ENCODE assay signal across 9 cellular contexts in genomic region chr17:68259586-68259985, GRCh38. TPM values are rescaled to one million over a fixed set of nuclear protein-coding genes. Genes with fewer than 3 reads are reported as not detected.
DNase-seq lines count a peak whose midpoint lies in the region; ATAC-seq, FAIRE-seq and TF ChIP-seq lines count a peak whose summit lies in the region.
"Not testable (repeated sequence)": the region's sequence is repeated elsewhere in the genome, so short reads cannot be mapped to it uniquely, and the experiment has no call there.
"Had no signal": no experiment of that assay in that cellular context is flagged by ENCODE, and none has a peak within 500 bp of the region (broad histone marks: within the 10 kb centered on the region; RNA-seq: fewer than 3 reads in every experiment).

No MANE protein-coding gene starts in this region.

- not testable (repeated sequence) for H3K4me1 ChIP-seq in A549, SJCRH30
- H3K4me1 ChIP-seq in effector memory CD4-positive, alpha-beta T cell (ENCODE audit: control insufficient read depth, insufficient read depth, low read length, poor library complexity, severe bottlenecking): peaks cover 47% of the 10 kb centered on the region
- H3K4me1 ChIP-seq in spleen: peaks cover 24 to 80% (median 54%) of the 10 kb centered on the region in 6 donors

- 74% methylated on average over 4 of the region's 4 CpGs for WGBS in A549 (ENCODE audit: missing lambda C conversion rate)
- 29 to 63% (median 56%) methylated on average over 3 to 4 of the region's 4 CpGs for WGBS in spleen, 5 donors

- H3K27me3 ChIP-seq in MG63; SJCRH30; effector memory CD4-positive, alpha-beta T cell (replicated peaks; ENCODE audit: control insufficient read depth, insufficient read depth, low read length, poor library complexity, severe bottlenecking); spleen (replicated peaks in 1 of 7): not testable (repeated sequence)

- POLR2A ChIA-PET in A549 (lab: Yijun Ruan, JAX): not testable (repeated sequence)

- not testable (repeated sequence) for H3K27ac ChIP-seq in A549
- peak overlapping the region; percentile 27; the same call in 1 of the 2 replicates for H3K27ac ChIP-seq in SJCRH30
- H3K27ac ChIP-seq in effector memory CD4-positive, alpha-beta T cell (ENCODE audit: insufficient read depth, low read length, poor library complexity, severe bottlenecking): peak overlapping the region; percentile 91
- peak overlapping the region in 7 of 8 donors; percentile 73 to 85 (median 81) for H3K27ac ChIP-seq in spleen

- CTCF ChIA-PET in A549 (lab: Yijun Ruan, JAX): interaction anchor here (1.2 to 6.5 kb wide), 5 partner anchors 11 to 204 kb away, joined by 3 to 89 read pairs (median 4); partner anchors contain the start of gene AMZ2

- peaks cover 16% of the 10 kb centered on the region for H3K36me3 ChIP-seq in MG63
- H3K36me3 ChIP-seq in SJCRH30; effector memory CD4-positive, alpha-beta T cell (ENCODE audit: control insufficient read depth, insufficient read depth, low read length): not testable (repeated sequence)
- peaks cover 0 to 29% (median 3%) of the 10 kb centered on the region in 6 donors for H3K36me3 ChIP-seq in spleen

- not testable (repeated sequence) for H3K4me3 ChIP-seq in A549; effector memory CD4-positive, alpha-beta T cell (ENCODE audit: insufficient read depth, low read depth, low read length, poor library complexity, severe bottlenecking)
- H3K4me3 ChIP-seq in MG63 (peak overlapping the region; percentile 26), SJCRH30 (peak overlapping the region; percentile 40), spleen (peak overlapping the region in 1 of 8 donors; percentile 36)

- TF ChIP-seq CTCF in A549 (IDR thresholded peaks at IDR 0.05); spleen (IDR thresholded peaks at IDR 0.05 in 8 of 11, conservative IDR thresholded peaks at IDR 0.05 in 3 of 11): not testable (repeated sequence)

- H3K4me3 Mint-ChIP-seq in activated T-helper 2 cell treated with anti-CD3 and anti-CD28 coated beads, Interferon-gamma antibody, Interleukin-2, Interleukin-4, amounts not matched to agents 10 μg/mL and 5 μg/mL and 100 μg/mL, durations not matched to agents 14 hours and 24 hours and 36 hours (ENCODE audit: low read depth): peak overlapping the region; percentile 77
- H3K4me3 Mint-ChIP-seq in memory B cell: not testable (repeated sequence)

- H3K27ac Mint-ChIP-seq in activated T-helper 2 cell treated with anti-CD3 and anti-CD28 coated beads, Interferon-gamma antibody, Interleukin-2, Interleukin-4, amounts not matched to agents 10 μg/mL and 5 μg/mL and 100 μg/mL, durations not matched to agents 14 hours and 24 hours and 36 hours: peak overlapping the region; percentile 93
- peak overlapping the region; percentile 91 for H3K27ac Mint-ChIP-seq in memory B cell

- not testable (repeated sequence) for H3K9me3 ChIP-seq in A549; MG63; SJCRH30 (replicated peaks); effector memory CD4-positive, alpha-beta T cell (ENCODE audit: control insufficient read depth, low read length); spleen

- H3K4me1 Mint-ChIP-seq in activated T-helper 2 cell treated with anti-CD3 and anti-CD28 coated beads, Interferon-gamma antibody, Interleukin-2, Interleukin-4, amounts not matched to agents 10 μg/mL and 5 μg/mL and 100 μg/mL, durations not matched to agents 14 hours and 24 hours and 36 hours (ENCODE audit: low read depth): peaks cover 73% of the 10 kb centered on the region
- H3K4me1 Mint-ChIP-seq in memory B cell: peaks cover 39% of the 10 kb centered on the region

- not testable (repeated sequence) for TF ChIP-seq EP300 in A549 (IDR thresholded peaks at IDR 0.05)

- not testable (repeated sequence) for H3K9me3 Mint-ChIP-seq in activated T-helper 2 cell treated with anti-CD3 and anti-CD28 coated beads, Interferon-gamma antibody, Interleukin-2, Interleukin-4, amounts not matched to agents 10 μg/mL and 5 μg/mL and 100 μg/mL, durations not matched to agents 14 hours and 24 hours and 36 hours; memory B cell

- H3K27me3 Mint-ChIP-seq in activated T-helper 2 cell treated with anti-CD3 and anti-CD28 coated beads, Interferon-gamma antibody, Interleukin-2, Interleukin-4, amounts not matched to agents 10 μg/mL and 5 μg/mL and 100 μg/mL, durations not matched to agents 14 hours and 24 hours and 36 hours (ENCODE audit: low read depth); memory B cell: not testable (repeated sequence)

- TF ChIP-seq POLR2A in A549 (IDR thresholded peaks at IDR 0.05; ENCODE audit: low read length); GM12892 (IDR thresholded peaks at IDR 0.05; ENCODE audit: low read depth, low read length); spleen (IDR thresholded peaks at IDR 0.05): not testable (repeated sequence)

- intact Hi-C loops in activated T-helper 2 cell treated with anti-CD3 and anti-CD28 coated beads, Interferon-gamma antibody, Interleukin-2, Interleukin-4, amounts not matched to agents 10 μg/mL and 5 μg/mL and 100 μg/mL, durations not matched to agents 14 hours and 24 hours and 36 hours (cut with micrococcal nuclease): loop anchor here (2.0 kb wide), 1 partner anchor 21 kb away; no protein-coding TSS in a partner anchor
- intact Hi-C loops in spleen (cut with DNase I; ENCODE audit: low total_unique reads): not testable (repeated sequence)

- H3K4me2 ChIP-seq in A549: not testable (repeated sequence)

- peak; percentile 54 for FAIRE-seq in A549 (lab: Jason Lieb, UNC)
- peak; percentile 86 for FAIRE-seq in GM12892 (lab: Jason Lieb, UNC)

- DNase-seq in A549 (ENCODE audit: low read depth in 1 of 2, low spot score in 1 of 2); GM12892 (ENCODE audit: insufficient read length); MG63; activated T-helper 2 cell treated with anti-CD3 and anti-CD28 coated beads, Interferon-gamma antibody, Interleukin-2, Interleukin-4, amounts not matched to agents 10 μg/mL and 5 μg/mL and 100 μg/mL, durations not matched to agents 14 hours and 24 hours and 36 hours (ENCODE audit: low spot score); effector memory CD4-positive, alpha-beta T cell; memory B cell (ENCODE audit: low spot score in 2 of 2); spleen: not testable (repeated sequence)
- peak in 1 of 2 experiments; percentile 17 for DNase-seq in SJCRH30

- not testable (repeated sequence) for TF ChIP-seq RAD21 in A549 (conservative IDR thresholded peaks at IDR 0.05 in 1 of 2, IDR thresholded peaks at IDR 0.05 in 1 of 2)

- not testable (repeated sequence) for ATAC-seq in A549; memory B cell (ENCODE audit: low read depth)

- H3K36me3 Mint-ChIP-seq in activated T-helper 2 cell treated with anti-CD3 and anti-CD28 coated beads, Interferon-gamma antibody, Interleukin-2, Interleukin-4, amounts not matched to agents 10 μg/mL and 5 μg/mL and 100 μg/mL, durations not matched to agents 14 hours and 24 hours and 36 hours (ENCODE audit: low read depth): peaks cover 39% of the 10 kb centered on the region
- H3K36me3 Mint-ChIP-seq in memory B cell: peaks cover 10% of the 10 kb centered on the region

RNA-seq across cellular contexts. Expression of gene AMZ2, which starts 11.7 kb away (rescaled TPM):
- polyA plus RNA-seq in A549 (2011; rRNA removed): 186 and 201 TPM in 2 replicates
- polyA plus RNA-seq in A549 (2012; cell fraction: cytosol; rRNA removed): 80.2 and 84.0 TPM in 2 replicates
- 34.3 and 46.9 TPM in 2 replicates for polyA plus RNA-seq in A549 (2012; cell fraction: nucleus; rRNA removed)
- 105 to 111 TPM (median 109 TPM) in 3 replicates for polyA plus RNA-seq in A549 (2017; fragmentation: RNase III; extraction: RNeasy Plus Mini Kit Qiagen cat#74134 plus additional on column Dnase treatment)
- 42.1 and 44.1 TPM in 2 replicates for polyA minus RNA-seq in A549 (2011; rRNA and poly(A)+ RNA removed)
- 118 TPM for polyA plus RNA-seq in GM12892 (2012; ENCODE audit: missing spikeins)
- total RNA-seq in MG63 (2014; rRNA removed; shearing (Covaris generic); ENCODE audit: low replicate concordance): 174 and 187 TPM in 2 replicates
- 102 and 105 TPM in 2 replicates for total RNA-seq in SJCRH30 (2014; rRNA removed; shearing (Covaris generic))
- 85.9 and 111 TPM in 2 replicates for total RNA-seq in activated T-helper 2 cell treated with anti-CD3 and anti-CD28 coated beads, Interferon-gamma antibody, Interleukin-2, Interleukin-4, amounts not matched to agents 10 μg/mL and 5 μg/mL and 100 μg/mL, durations not matched to agents 14 hours and 24 hours and 36 hours
- 10 to 100 TPM; 40.4 to 55.0 (median 49.2) TPM for total RNA-seq in spleen
- polyA plus RNA-seq in spleen: 10 to 100 TPM; 60.1 to 75.1 (median 64.4) TPM

RNA-seq across cellular contexts. Expression of gene SLC16A6, which starts 31.3 kb away (rescaled TPM):
- polyA plus RNA-seq in A549 (2011; rRNA removed): 0.28 and 0.52 TPM in 2 replicates
- polyA plus RNA-seq in A549 (2012; cell fraction: cytosol; rRNA removed): 0.17 and 0.19 TPM in 2 replicates
- polyA plus RNA-seq in A549 (2012; cell fraction: nucleus; rRNA removed): 0.10 and 0.15 TPM in 2 replicates
- 0.08 to 0.33 TPM (median 0.17 TPM) in 3 replicates for polyA plus RNA-seq in A549 (2017; fragmentation: RNase III; extraction: RNeasy Plus Mini Kit Qiagen cat#74134 plus additional on column Dnase treatment)
- polyA minus RNA-seq in A549 (2011; rRNA and poly(A)+ RNA removed): 0.39 and 0.50 TPM in 2 replicates
- polyA plus RNA-seq in GM12892 (2012; ENCODE audit: missing spikeins): 2.7 TPM
- total RNA-seq in MG63 (2014; rRNA removed; shearing (Covaris generic); ENCODE audit: low replicate concordance): 0.79 and 1.9 TPM in 2 replicates
- total RNA-seq in SJCRH30 (2014; rRNA removed; shearing (Covaris generic)): 0.18 and 0.30 TPM in 2 replicates
- total RNA-seq in activated T-helper 2 cell treated with anti-CD3 and anti-CD28 coated beads, Interferon-gamma antibody, Interleukin-2, Interleukin-4, amounts not matched to agents 10 μg/mL and 5 μg/mL and 100 μg/mL, durations not matched to agents 14 hours and 24 hours and 36 hours: 3.1 and 3.4 TPM in 2 replicates
- total RNA-seq in spleen: 1 to 10 TPM; 4.4 to 8.7 (median 7.1) TPM
- polyA plus RNA-seq in spleen: 1 to 10 TPM; 1.5 to 2.1 (median 1.8) TPM
- polyA plus RNA-seq: SK-N-SH had no signal

RNA-seq across cellular contexts. Expression of gene ARSG, which starts 31.7 kb away (rescaled TPM):
- polyA plus RNA-seq in A549 (2011; rRNA removed): 1.6 and 1.7 TPM in 2 replicates
- polyA plus RNA-seq in A549 (2012; cell fraction: cytosol; rRNA removed): 0.95 and 1.0 TPM in 2 replicates
- 0.47 and 1.3 TPM in 2 replicates for polyA plus RNA-seq in A549 (2012; cell fraction: nucleus; rRNA removed)
- polyA plus RNA-seq in A549 (2017; fragmentation: RNase III; extraction: RNeasy Plus Mini Kit Qiagen cat#74134 plus additional on column Dnase treatment): 0.32 to 0.60 TPM (median 0.57 TPM) in 3 replicates
- polyA minus RNA-seq in A549 (2011; rRNA and poly(A)+ RNA removed): 1.3 and 1.8 TPM in 2 replicates
- polyA plus RNA-seq in GM12892 (2012; ENCODE audit: missing spikeins): 5.7 TPM
- 2.3 and 3.0 TPM in 2 replicates for total RNA-seq in MG63 (2014; rRNA removed; shearing (Covaris generic); ENCODE audit: low replicate concordance)
- total RNA-seq in SJCRH30 (2014; rRNA removed; shearing (Covaris generic)): 1.0 and 1.9 TPM in 2 replicates
- 7.3 and 9.6 TPM in 2 replicates for total RNA-seq in activated T-helper 2 cell treated with anti-CD3 and anti-CD28 coated beads, Interferon-gamma antibody, Interleukin-2, Interleukin-4, amounts not matched to agents 10 μg/mL and 5 μg/mL and 100 μg/mL, durations not matched to agents 14 hours and 24 hours and 36 hours
- 10 to 100 TPM; 10.4 to 24.3 (median 18.7) TPM for total RNA-seq in spleen
- polyA plus RNA-seq in spleen: 1 to 10 TPM; 1.5 to 2.3 (median 2.1) TPM
